Comparison of ENCODE assay signal across 8 cellular contexts in the genomic region with DNA sequence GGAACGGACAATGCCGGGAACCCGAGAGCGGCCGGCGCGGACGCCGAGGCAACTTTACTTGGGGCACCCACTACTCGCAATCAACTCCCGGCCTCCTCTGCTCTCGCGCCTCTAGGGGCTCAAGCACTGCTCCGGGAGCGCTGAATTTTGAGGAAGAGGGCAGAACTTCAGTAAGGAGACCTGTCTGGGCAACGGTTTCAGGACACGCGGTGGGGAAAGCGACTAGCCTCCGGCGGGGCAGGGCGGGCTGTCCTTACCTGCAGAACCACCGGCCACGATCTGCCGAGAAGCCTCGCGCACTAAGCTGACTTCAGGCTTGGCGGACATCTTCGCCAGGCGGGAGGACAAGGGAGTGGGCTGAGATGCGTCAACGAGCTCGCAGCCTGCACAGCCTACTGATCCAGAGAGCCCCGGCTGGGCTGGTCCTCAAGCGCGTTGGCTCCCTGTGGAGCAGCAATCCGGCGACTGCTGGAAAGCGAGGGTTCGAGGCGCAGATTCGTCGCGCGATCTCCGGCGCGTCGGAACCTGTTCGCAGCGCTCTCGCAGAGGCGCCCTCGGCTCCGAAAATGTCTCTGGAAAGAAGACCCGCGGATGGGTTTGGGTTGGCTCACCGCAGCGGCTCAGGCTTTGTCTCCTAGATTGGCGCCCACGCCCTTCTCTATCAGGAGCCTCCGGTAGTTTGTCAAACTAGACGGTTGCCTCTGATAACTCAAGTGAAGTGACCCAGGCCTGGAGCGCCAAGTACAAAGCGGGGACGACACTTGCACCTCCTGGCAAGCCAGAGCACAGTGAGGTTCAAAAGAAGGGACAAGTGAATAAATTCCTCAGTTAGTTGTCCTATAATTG. TPM values are rescaled to one million over a fixed set of nuclear protein-coding genes. Genes with fewer than 3 reads are reported as not detected.
A peak's percentile ranks its signal among the peaks of the same experiment; 100 is the strongest.
DNase-seq lines count a peak whose midpoint lies in the region; ATAC-seq, FAIRE-seq and TF ChIP-seq lines count a peak whose summit lies in the region.
"Had no signal": no experiment of that assay in that cellular context is flagged by ENCODE, and none has a peak within 500 bp of the region (broad histone marks: within the 10 kb centered on the region; RNA-seq: fewer than 3 reads in every experiment).

A gene (minus strand): TSS at position 583 of the 846 bp plus-strand sequence.

- TF ChIP-seq CTCF in K562 (IDR thresholded peaks at IDR 0.05 in 2 of 3, conservative IDR thresholded peaks at IDR 0.05 in 1 of 3; ENCODE audit: insufficient read depth in 2 of 3, low read depth in 1 of 3, low read length in 3 of 3) (0 out of 6 replicates have a peak, but pooled peaks of 1 of the 3 experiments have one; percentile 6), psoas muscle (IDR thresholded peaks at IDR 0.05) (no peak)

- FAIRE-seq in K562 (lab: Jason Lieb, UNC), result peak; percentile 82

- BruUV-seq in K562 (replicated peaks; lab: Mats Ljungman, UMichigan), result no TSS peak

- H3K79me2 ChIP-seq in K562 (ENCODE audit: control insufficient read depth, insufficient read depth, low read length), result peaks cover 74% of the 10 kb centered on the region

- intact Hi-C loops in K562 (cut with micrococcal nuclease), result loop anchor here (1.0 kb wide), 1 partner anchor 25 kb away; a partner anchor contains a TSS
- intact Hi-C loops in psoas muscle (cut with DNase I), result no loop called here

- POLR2A ChIA-PET in K562 (lab: Yijun Ruan, JAX), result interaction anchor here (1.0 to 1.3 kb wide), 2 partner anchors 24 to 25 kb away, joined by 3 to 4 read pairs; a partner anchor contains a TSS

- H3K4me1 ChIP-seq in K562 (replicated peaks in 1 of 2; ENCODE audit: control insufficient read depth in 2 of 2, insufficient read depth in 2 of 2, low read length in 2 of 2) (peaks cover 11 to 33% of the 10 kb centered on the region in 2 experiments), psoas muscle (peaks cover 27% of the 10 kb centered on the region)

- peak; percentile 85 for TF ChIP-seq POLR2A in K562 (conservative IDR thresholded peaks at IDR 0.05)

- ATAC-seq in K562, result peak; percentile 74
- ATAC-seq in psoas muscle, result peak; percentile 91 to 97 (median 97)
- no peak for ATAC-seq in HG03354 (IDR thresholded peaks at IDR 0.05; ENCODE audit: poor library complexity, severe bottlenecking, unreplicated experiment)

- H3K27me3 ChIP-seq in K562 (ENCODE audit: control insufficient read depth in 2 of 2, insufficient read depth in 2 of 2, low read length in 2 of 2), result no peaks in the 10 kb centered on the region
- no peaks in the 10 kb centered on the region for H3K27me3 ChIP-seq in psoas muscle (ENCODE audit: insufficient read depth in 3 of 3, low read length in 2 of 3)

- H3K27ac ChIP-seq in K562 (ENCODE audit: extremely low read depth, low read depth, low read length), result peak within 1 kb of the TSS; percentile 94
- peak within 1 kb of the TSS; percentile 93 for H3K27ac ChIP-seq in psoas muscle

- DNase-seq in GOT3 (lab: John Stamatoyannopoulos, UW) (peak; percentile 16), NCI-H345 treated with DMSO at 0.1 percent for 48 hours (lab: John Stamatoyannopoulos, UW; ENCODE audit: unreplicated experiment) (peak; percentile 87), K562 (ENCODE audit: extremely low read depth in 1 of 4, low spot score in 3 of 4) (peak; percentile 51 to 87 (median 58)), hepatic stellate cell (ENCODE audit: low spot score) (peak; percentile 88), psoas muscle (peak; percentile 69 to 84), activated gamma-delta T cell (lab: John Stamatoyannopoulos, UW) (no peak)

- peak within 1 kb of the TSS; percentile 95 for H3K4me2 ChIP-seq in K562 (ENCODE audit: insufficient read depth, low read length)

- H3K4me3 ChIP-seq in K562, result peak within 1 kb of the TSS; percentile 75
- peak within 1 kb of the TSS; percentile 97 for H3K4me3 ChIP-seq in psoas muscle

- peak within 1 kb of the TSS; percentile 91 for H2AFZ ChIP-seq in K562 (ENCODE audit: low read depth, low read length)

- H3K36me3 ChIP-seq in K562 (ENCODE audit: control insufficient read depth, insufficient read depth, low read length), result no peaks in the 10 kb centered on the region
- no peaks in the 10 kb centered on the region for H3K36me3 ChIP-seq in psoas muscle (ENCODE audit: insufficient read depth in 1 of 2, low read depth in 1 of 2)

- CTCF ChIA-PET in K562 (lab: Yijun Ruan, JAX; ENCODE audit: low intra/inter-chr PET ratio), result no interaction called here

- 0% methylated on average over 33 of the region's 66 CpGs for WGBS in K562 (ENCODE audit: insufficient coverage, low coverage, missing lambda C conversion rate)
- WGBS in psoas muscle, 3 donors, result 0 to 1% (median 1%) methylated on average over 65 to 66 of the region's 66 CpGs

- H4K20me1 ChIP-seq in K562 (replicated peaks; ENCODE audit: control insufficient read depth, insufficient read depth, low read length), result no peaks in the 10 kb centered on the region

- no peaks in the 10 kb centered on the region for H3K9me1 ChIP-seq in K562 (ENCODE audit: control insufficient read depth, insufficient read depth, low read length)

- TF ChIP-seq RAD21 in K562 (CRISPR knock-in tag; conservative IDR thresholded peaks at IDR 0.05 in 1 of 2, IDR thresholded peaks at IDR 0.05 in 1 of 2), result no peak

- H3K9me3 ChIP-seq in K562 (replicated peaks; ENCODE audit: control insufficient read depth, insufficient read depth, low read depth, low read length) (no peaks in the 10 kb centered on the region), psoas muscle (no peaks in the 10 kb centered on the region)

- TF ChIP-seq EP300 in K562 (IDR thresholded peaks at IDR 0.05; ENCODE audit: low read length), result peak; percentile 34; the same call in 1 of the 2 replicates

- peak within 1 kb of the TSS; percentile 94 to 100 for H3K9ac ChIP-seq in K562 (ENCODE audit: insufficient read depth in 1 of 2, low read depth in 2 of 2, low read length in 2 of 2)

- in situ Hi-C loops in K562 (cut with MboI), result loop anchor here (25.0 kb wide), 1 partner anchor 1335 kb away; a partner anchor contains a TSS

TF ChIP-seq in K562, 482 proteins besides CTCF, POLR2A, EP300 and RAD21 (continues in another document):
- TF ChIP-seq ZNF551 (CRISPR knock-in tag; IDR thresholded peaks at IDR 0.05) (no peak), MBD2 (IDR thresholded peaks at IDR 0.05; ENCODE audit: borderline replicate concordance, low read depth) (no peak), KDM1A (IDR thresholded peaks at IDR 0.05) (0 out of 4 replicates have a peak, but pooled peaks of 1 of the 2 experiments have one; percentile 11), NFIX (CRISPR knock-in tag; IDR thresholded peaks at IDR 0.05; ENCODE audit: low read depth) (no peak), SP2 (IDR thresholded peaks at IDR 0.05; ENCODE audit: extremely low read depth, low read depth, low read length, poor library complexity, severe bottlenecking) (no peak), MCM7 (IDR thresholded peaks at IDR 0.05) (no peak), SAFB2 (IDR thresholded peaks at IDR 0.05; ENCODE audit: borderline replicate concordance, low read depth, low read length, severe bottlenecking) (no peak), ZBTB7A (IDR thresholded peaks at IDR 0.05; ENCODE audit: borderline replicate concordance, control insufficient read depth, low read depth, low read length) (no peak), SMAD4 (CRISPR knock-in tag; conservative IDR thresholded peaks at IDR 0.05) (peak; percentile 30), ZNF717 (CRISPR knock-in tag; IDR thresholded peaks at IDR 0.05) (no peak)
- TF ChIP-seq, protein P1, sequence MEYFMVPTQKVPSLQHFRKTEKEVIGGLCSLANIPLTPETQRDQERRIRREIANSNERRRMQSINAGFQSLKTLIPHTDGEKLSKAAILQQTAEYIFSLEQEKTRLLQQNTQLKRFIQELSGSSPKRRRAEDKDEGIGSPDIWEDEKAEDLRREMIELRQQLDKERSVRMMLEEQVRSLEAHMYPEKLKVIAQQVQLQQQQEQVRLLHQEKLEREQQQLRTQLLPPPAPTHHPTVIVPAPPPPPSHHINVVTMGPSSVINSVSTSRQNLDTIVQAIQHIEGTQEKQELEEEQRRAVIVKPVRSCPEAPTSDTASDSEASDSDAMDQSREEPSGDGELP (CRISPR knock-in tag; IDR thresholded peaks at IDR 0.05; ENCODE audit: borderline replicate concordance), result peak; percentile 9; the same call in 1 of the 2 replicates
- TF ChIP-seq, protein P2, sequence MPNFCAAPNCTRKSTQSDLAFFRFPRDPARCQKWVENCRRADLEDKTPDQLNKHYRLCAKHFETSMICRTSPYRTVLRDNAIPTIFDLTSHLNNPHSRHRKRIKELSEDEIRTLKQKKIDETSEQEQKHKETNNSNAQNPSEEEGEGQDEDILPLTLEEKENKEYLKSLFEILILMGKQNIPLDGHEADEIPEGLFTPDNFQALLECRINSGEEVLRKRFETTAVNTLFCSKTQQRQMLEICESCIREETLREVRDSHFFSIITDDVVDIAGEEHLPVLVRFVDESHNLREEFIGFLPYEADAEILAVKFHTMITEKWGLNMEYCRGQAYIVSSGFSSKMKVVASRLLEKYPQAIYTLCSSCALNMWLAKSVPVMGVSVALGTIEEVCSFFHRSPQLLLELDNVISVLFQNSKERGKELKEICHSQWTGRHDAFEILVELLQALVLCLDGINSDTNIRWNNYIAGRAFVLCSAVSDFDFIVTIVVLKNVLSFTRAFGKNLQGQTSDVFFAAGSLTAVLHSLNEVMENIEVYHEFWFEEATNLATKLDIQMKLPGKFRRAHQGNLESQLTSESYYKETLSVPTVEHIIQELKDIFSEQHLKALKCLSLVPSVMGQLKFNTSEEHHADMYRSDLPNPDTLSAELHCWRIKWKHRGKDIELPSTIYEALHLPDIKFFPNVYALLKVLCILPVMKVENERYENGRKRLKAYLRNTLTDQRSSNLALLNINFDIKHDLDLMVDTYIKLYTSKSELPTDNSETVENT (CRISPR knock-in tag; IDR thresholded peaks at IDR 0.05), result no peak

RNA-seq across cellular contexts. Expression of the gene that starts here (rescaled TPM):
- total RNA-seq in K562 (2011; cell fraction: chromatin; rRNA removed; ENCODE audit: low replicate concordance), result 13.3 and 20.2 TPM in 2 replicates
- total RNA-seq in K562 (2011; cell fraction: nucleolus; rRNA removed), result 10.0 and 13.8 TPM in 2 replicates
- total RNA-seq in K562 (2011; cell fraction: nucleoplasm; rRNA removed), result 19.4 and 20.5 TPM in 2 replicates
- total RNA-seq in K562 (2014; rRNA removed) (21.6 and 25.8 TPM in 2 replicates), K562 (2014; rRNA removed; fragmentation: Illumina TruSeq; extraction: Trizol) (40.8 and 44.8 TPM in 2 replicates), K562 (2015; rRNA removed; fragmentation: Illumina TruSeq; extraction: Trizol) (34.8 and 46.9 TPM in 2 replicates), K562 (2021) (25.1 and 28.7 TPM in 2 replicates), psoas muscle (under 1 TPM; 0.13 to 0.37 (median 0.21) TPM)
- polyA plus RNA-seq in K562 (2011; rRNA removed) (9.3 and 15.2 TPM in 2 replicates), K562 (2014; fragmentation: Illumina TruSeq; extraction: Trizol) (20.1 and 21.5 TPM in 2 replicates), K562 (2014; fragmentation: Nextera tagmentation; extraction: Ambion mirVana) (10 to 100 TPM; 44.6 to 46.7 TPM), K562 (2014; rRNA removed) (15.7 and 17.7 TPM in 2 replicates), psoas muscle (under 1 TPM in 2 of 3 donors, not detected in 1; 0.07 to 0.21 TPM)
- polyA plus RNA-seq in K562 (2011; cell fraction: cytosol; rRNA removed), result 4.5 and 5.1 TPM in 2 replicates
- 4.8 and 6.0 TPM in 2 replicates for polyA plus RNA-seq in K562 (2011; cell fraction: nucleus; rRNA removed)
- 20.9 and 25.7 TPM in 2 replicates for polyA plus RNA-seq in K562 (2012)
- polyA minus RNA-seq in K562 (2011; rRNA and poly(A)+ RNA removed), result 16.4 and 16.5 TPM in 2 replicates
- polyA minus RNA-seq in K562 (2011; cell fraction: cytosol; rRNA and poly(A)+ RNA removed), result 9.4 and 12.5 TPM in 2 replicates
- 11.3 and 17.9 TPM in 2 replicates for polyA minus RNA-seq in K562 (2011; cell fraction: nucleus; rRNA and poly(A)+ RNA removed)
- total RNA-seq: activated CD8-positive, alpha-beta memory T cell treated with anti-CD3 and anti-CD28 coated beads for 36 hours had no signal

Comparison
In these comparisons a context has a peak if more than half of its experiments do, and no peak if none do; other contexts are left out.
1. RNA of the gene that starts here (total RNA-seq): 10.0 to 46.9 TPM in K562; 0.13 to 0.37 TPM in psoas muscle; every median in the first group is over 4 times any median in the second.
2. RNA of the gene that starts here (polyA plus RNA-seq): 4.5 to 46.7 TPM in K562; 0.07 to 0.21 TPM in psoas muscle; every median in the first group is over 4 times any median in the second.
3. Peak in DNase-seq, ATAC-seq, H3K4me3 ChIP-seq and H3K27ac ChIP-seq in psoas muscle; RNA of the gene not detected or under 1 TPM.